ENCODE assay signal across 11 cellular contexts in genomic region chr12:65510584-65511050, GRCh38.
A peak's percentile ranks its signal among the peaks of the same experiment; 100 is the strongest.
DNase-seq lines count a peak whose midpoint lies in the region.
"Had no signal": no experiment of that assay in that cellular context is flagged by ENCODE, and none has a peak within 500 bp of the region (broad histone marks: within the 10 kb centered on the region; RNA-seq: fewer than 3 reads in every experiment).

No MANE protein-coding gene starts in this region.

- no peak overlapping the region for H3K4me3 Mint-ChIP-seq in activated CD4-positive, alpha-beta T cell treated with anti-CD3 and anti-CD28 coated beads, Interleukin-2, amount 10 ng/mL, durations not matched to agents 7 days and 5 days
- H3K4me3 Mint-ChIP-seq: B cell had no signal

- CTCF ChIA-PET in activated CD4-positive, alpha-beta T cell treated with anti-CD3 and anti-CD28 coated beads, Interleukin-2, amount 10 ng/mL, durations not matched to agents 7 days and 5 days (lab: Charles Lee), result interaction anchor here (0.6 kb wide), 1 partner anchor 245 kb away, joined by 3 read pairs; no protein-coding TSS in a partner anchor

- H3K36me3 Mint-ChIP-seq in activated CD4-positive, alpha-beta T cell treated with anti-CD3 and anti-CD28 coated beads, Interleukin-2, amount 10 ng/mL, durations not matched to agents 7 days and 5 days (ENCODE audit: low read depth), result no peaks in the 10 kb centered on the region

- no peaks in the 10 kb centered on the region for H3K27me3 Mint-ChIP-seq in activated CD4-positive, alpha-beta T cell treated with anti-CD3 and anti-CD28 coated beads, Interleukin-2, amount 10 ng/mL, durations not matched to agents 7 days and 5 days

- intact Hi-C loops in posterior cingulate gyrus (cut with DNase I), result no loop called here

- H3K4me1 Mint-ChIP-seq in activated CD4-positive, alpha-beta T cell treated with anti-CD3 and anti-CD28 coated beads, Interleukin-2, amount 10 ng/mL, durations not matched to agents 7 days and 5 days, result no peaks in the 10 kb centered on the region
- H3K4me1 Mint-ChIP-seq: B cell had no signal

- no peaks in the 10 kb centered on the region for H3K9me3 Mint-ChIP-seq in activated CD4-positive, alpha-beta T cell treated with anti-CD3 and anti-CD28 coated beads, Interleukin-2, amount 10 ng/mL, durations not matched to agents 7 days and 5 days

- DNase-seq in HT-29 (ENCODE audit: low spot score) (peak; percentile 68), dermis microvascular lymphatic vessel endothelial cell (ENCODE audit: low read depth in 2 of 2) (peak; percentile 45 to 66), iPS-NIHi11 (ENCODE audit: low spot score) (peak; percentile 78), posterior cingulate gyrus (peak; percentile 16 to 88 (median 45)), germinal center (ENCODE audit: low spot score) (no peak), occipital lobe (lab: John Stamatoyannopoulos, UW) (no peak)
- DNase-seq in activated CD4-positive, CD25-positive, alpha-beta regulatory T cell (lab: John Stamatoyannopoulos, UW), result no peak
- DNase-seq in activated CD4-positive, alpha-beta T cell treated with anti-CD3 and anti-CD28 coated beads, Interleukin-2, amount 10 ng/mL, durations not matched to agents 7 days and 5 days, result no peak
- DNase-seq: central memory CD4-positive, alpha-beta T cell; NCI-H524 treated with DMSO at 0.1 percent for 48 hours had no signal

- POLR2A ChIA-PET in activated CD4-positive, alpha-beta T cell treated with anti-CD3 and anti-CD28 coated beads, Interleukin-2, amount 10 ng/mL, durations not matched to agents 7 days and 5 days (lab: Charles Lee), result no interaction called here

- H3K27ac Mint-ChIP-seq in activated CD4-positive, alpha-beta T cell treated with anti-CD3 and anti-CD28 coated beads, Interleukin-2, amount 10 ng/mL, durations not matched to agents 7 days and 5 days, result no peak overlapping the region
- H3K27ac Mint-ChIP-seq: B cell had no signal

Comparison
In these comparisons a context has a peak if more than half of its experiments do, and no peak if none do; other contexts are left out.
1. DNase-seq: peak in HT-29 (single experiment), dermis microvascular lymphatic vessel endothelial cell (2 of 2), iPS-NIHi11 (single experiment) and posterior cingulate gyrus (10 of 10); none in germinal center (single experiment), activated CD4-positive, CD25-positive, alpha-beta regulatory T cell (0 of 4), occipital lobe (single experiment) and activated CD4-positive, alpha-beta T cell treated with anti-CD3 and anti-CD28 coated beads, Interleukin-2, amount 10 ng/mL, durations not matched to agents 7 days and 5 days (single experiment).